ENCODE assay signal across 1 cellular context in genomic region chr2:240568678-240569522, GRCh38.
A peak's percentile ranks its signal among the peaks of the same experiment; 100 is the strongest.
TF ChIP-seq lines count a peak whose summit lies in the region.

No MANE protein-coding gene starts in this region.

TF ChIP-seq in HepG2, 621 proteins besides CTCF, POLR2A, EP300 and RAD21 (continued from another document and continues in another):
- TF ChIP-seq KIAA2018 (CRISPR knock-in tag; IDR thresholded peaks at IDR 0.05; ENCODE audit: borderline replicate concordance) = no peak
- TF ChIP-seq ZNF878 (CRISPR knock-in tag; IDR thresholded peaks at IDR 0.05) = no peak
- TF ChIP-seq, protein P1, sequence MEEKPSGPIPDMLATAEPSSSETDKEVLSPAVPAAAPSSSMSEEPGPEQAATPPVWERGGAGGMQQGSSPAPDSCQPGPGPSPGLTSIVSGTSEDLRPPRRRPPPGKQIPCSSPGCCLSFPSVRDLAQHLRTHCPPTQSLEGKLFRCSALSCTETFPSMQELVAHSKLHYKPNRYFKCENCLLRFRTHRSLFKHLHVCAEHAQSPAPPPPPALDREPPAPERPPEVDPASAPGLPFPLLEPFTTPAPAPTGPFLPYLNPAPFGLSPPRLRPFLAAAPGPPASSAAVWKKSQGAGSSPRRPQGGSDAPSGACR (CRISPR knock-in tag; IDR thresholded peaks at IDR 0.05) = no peak
- no peak for TF ChIP-seq ZBTB42 (CRISPR knock-in tag; IDR thresholded peaks at IDR 0.05)
- TF ChIP-seq HOXD1 (CRISPR knock-in tag; IDR thresholded peaks at IDR 0.05) = 0 out of 2 replicates have a peak, but pooled peaks have one; percentile 21
- TF ChIP-seq ZNF333 (CRISPR knock-in tag; IDR thresholded peaks at IDR 0.05; ENCODE audit: borderline replicate concordance) = 0 out of 2 replicates have a peak, but pooled peaks have one; percentile 41
- TF ChIP-seq NAIF1 (CRISPR knock-in tag; IDR thresholded peaks at IDR 0.05; ENCODE audit: borderline replicate concordance) = no peak
- TF ChIP-seq STAT5B (CRISPR knock-in tag; IDR thresholded peaks at IDR 0.05) = no peak
- TF ChIP-seq HNRNPK (IDR thresholded peaks at IDR 0.05; ENCODE audit: low read depth, low read length, poor library complexity, severe bottlenecking) = peak; percentile 47
- TF ChIP-seq, protein P2, sequence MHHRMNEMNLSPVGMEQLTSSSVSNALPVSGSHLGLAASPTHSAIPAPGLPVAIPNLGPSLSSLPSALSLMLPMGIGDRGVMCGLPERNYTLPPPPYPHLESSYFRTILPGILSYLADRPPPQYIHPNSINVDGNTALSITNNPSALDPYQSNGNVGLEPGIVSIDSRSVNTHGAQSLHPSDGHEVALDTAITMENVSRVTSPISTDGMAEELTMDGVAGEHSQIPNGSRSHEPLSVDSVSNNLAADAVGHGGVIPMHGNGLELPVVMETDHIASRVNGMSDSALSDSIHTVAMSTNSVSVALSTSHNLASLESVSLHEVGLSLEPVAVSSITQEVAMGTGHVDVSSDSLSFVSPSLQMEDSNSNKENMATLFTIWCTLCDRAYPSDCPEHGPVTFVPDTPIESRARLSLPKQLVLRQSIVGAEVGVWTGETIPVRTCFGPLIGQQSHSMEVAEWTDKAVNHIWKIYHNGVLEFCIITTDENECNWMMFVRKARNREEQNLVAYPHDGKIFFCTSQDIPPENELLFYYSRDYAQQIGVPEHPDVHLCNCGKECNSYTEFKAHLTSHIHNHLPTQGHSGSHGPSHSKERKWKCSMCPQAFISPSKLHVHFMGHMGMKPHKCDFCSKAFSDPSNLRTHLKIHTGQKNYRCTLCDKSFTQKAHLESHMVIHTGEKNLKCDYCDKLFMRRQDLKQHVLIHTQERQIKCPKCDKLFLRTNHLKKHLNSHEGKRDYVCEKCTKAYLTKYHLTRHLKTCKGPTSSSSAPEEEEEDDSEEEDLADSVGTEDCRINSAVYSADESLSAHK (CRISPR knock-in tag; IDR thresholded peaks at IDR 0.05; ENCODE audit: borderline replicate concordance) = no peak
- TF ChIP-seq MAFF (IDR thresholded peaks at IDR 0.05; ENCODE audit: low read depth, low read length) = no peak
- no peak for TF ChIP-seq ZNF703 (CRISPR knock-in tag; IDR thresholded peaks at IDR 0.05; ENCODE audit: borderline replicate concordance)
- 0 out of 2 replicates have a peak, but pooled peaks have one; percentile 66 for TF ChIP-seq ZC3H13 (CRISPR knock-in tag; IDR thresholded peaks at IDR 0.05)
- TF ChIP-seq CENPBD1 (CRISPR knock-in tag; IDR thresholded peaks at IDR 0.05; ENCODE audit: borderline replicate concordance, low read depth) = no peak
- TF ChIP-seq ZBTB25 (CRISPR knock-in tag; IDR thresholded peaks at IDR 0.05) = peak; percentile 43; the same call in 1 of the 2 replicates
- no peak for TF ChIP-seq SUZ12 (IDR thresholded peaks at IDR 0.05; ENCODE audit: low read depth, low read length)
- no peak for TF ChIP-seq KDM3A (CRISPR knock-in tag; IDR thresholded peaks at IDR 0.05; ENCODE audit: low read depth)
- 0 out of 2 replicates have a peak, but pooled peaks have one; percentile 44 for TF ChIP-seq FUBP1 (CRISPR knock-in tag; IDR thresholded peaks at IDR 0.05; ENCODE audit: borderline replicate concordance)
- no peak for TF ChIP-seq RCOR2 (CRISPR knock-in tag; IDR thresholded peaks at IDR 0.05)
- TF ChIP-seq NCOR1 (IDR thresholded peaks at IDR 0.05; ENCODE audit: borderline replicate concordance, low read length) = no peak
- no peak for TF ChIP-seq ATAD3A (CRISPR knock-in tag; IDR thresholded peaks at IDR 0.05)
- TF ChIP-seq ZBTB14 (CRISPR knock-in tag; IDR thresholded peaks at IDR 0.05) = peak; percentile 82
- 0 out of 2 replicates have a peak, but pooled peaks have one; percentile 14 for TF ChIP-seq ZNF160 (CRISPR knock-in tag; IDR thresholded peaks at IDR 0.05)
- TF ChIP-seq MED1 (CRISPR knock-in tag; IDR thresholded peaks at IDR 0.05) = peak; percentile 66; the same call in 1 of the 2 replicates
- no peak for TF ChIP-seq DR1 (CRISPR knock-in tag; IDR thresholded peaks at IDR 0.05)
- no peak for TF ChIP-seq RBM22 (optimal IDR thresholded peaks at IDR 0.05; ENCODE audit: low read length)
- no peak for TF ChIP-seq ZSCAN31 (CRISPR knock-in tag; IDR thresholded peaks at IDR 0.05; ENCODE audit: low read depth)
- TF ChIP-seq TGIF2 (CRISPR knock-in tag; IDR thresholded peaks at IDR 0.05) = peak; percentile 67
- no peak for TF ChIP-seq KDM5A (IDR thresholded peaks at IDR 0.05; ENCODE audit: borderline replicate concordance, low read length)
- no peak for TF ChIP-seq ZNF530 (CRISPR knock-in tag; IDR thresholded peaks at IDR 0.05; ENCODE audit: low read depth)
- no peak for TF ChIP-seq TBL1XR1 (IDR thresholded peaks at IDR 0.05; ENCODE audit: borderline replicate concordance, low read length, partially characterized antibody)
- TF ChIP-seq ZNF652 (CRISPR knock-in tag; IDR thresholded peaks at IDR 0.05; ENCODE audit: borderline replicate concordance, low read depth) = no peak
- TF ChIP-seq ZNF263 (CRISPR knock-in tag; IDR thresholded peaks at IDR 0.05) = peak; percentile 43; the same call in 1 of the 2 replicates
- TF ChIP-seq, protein P3, sequence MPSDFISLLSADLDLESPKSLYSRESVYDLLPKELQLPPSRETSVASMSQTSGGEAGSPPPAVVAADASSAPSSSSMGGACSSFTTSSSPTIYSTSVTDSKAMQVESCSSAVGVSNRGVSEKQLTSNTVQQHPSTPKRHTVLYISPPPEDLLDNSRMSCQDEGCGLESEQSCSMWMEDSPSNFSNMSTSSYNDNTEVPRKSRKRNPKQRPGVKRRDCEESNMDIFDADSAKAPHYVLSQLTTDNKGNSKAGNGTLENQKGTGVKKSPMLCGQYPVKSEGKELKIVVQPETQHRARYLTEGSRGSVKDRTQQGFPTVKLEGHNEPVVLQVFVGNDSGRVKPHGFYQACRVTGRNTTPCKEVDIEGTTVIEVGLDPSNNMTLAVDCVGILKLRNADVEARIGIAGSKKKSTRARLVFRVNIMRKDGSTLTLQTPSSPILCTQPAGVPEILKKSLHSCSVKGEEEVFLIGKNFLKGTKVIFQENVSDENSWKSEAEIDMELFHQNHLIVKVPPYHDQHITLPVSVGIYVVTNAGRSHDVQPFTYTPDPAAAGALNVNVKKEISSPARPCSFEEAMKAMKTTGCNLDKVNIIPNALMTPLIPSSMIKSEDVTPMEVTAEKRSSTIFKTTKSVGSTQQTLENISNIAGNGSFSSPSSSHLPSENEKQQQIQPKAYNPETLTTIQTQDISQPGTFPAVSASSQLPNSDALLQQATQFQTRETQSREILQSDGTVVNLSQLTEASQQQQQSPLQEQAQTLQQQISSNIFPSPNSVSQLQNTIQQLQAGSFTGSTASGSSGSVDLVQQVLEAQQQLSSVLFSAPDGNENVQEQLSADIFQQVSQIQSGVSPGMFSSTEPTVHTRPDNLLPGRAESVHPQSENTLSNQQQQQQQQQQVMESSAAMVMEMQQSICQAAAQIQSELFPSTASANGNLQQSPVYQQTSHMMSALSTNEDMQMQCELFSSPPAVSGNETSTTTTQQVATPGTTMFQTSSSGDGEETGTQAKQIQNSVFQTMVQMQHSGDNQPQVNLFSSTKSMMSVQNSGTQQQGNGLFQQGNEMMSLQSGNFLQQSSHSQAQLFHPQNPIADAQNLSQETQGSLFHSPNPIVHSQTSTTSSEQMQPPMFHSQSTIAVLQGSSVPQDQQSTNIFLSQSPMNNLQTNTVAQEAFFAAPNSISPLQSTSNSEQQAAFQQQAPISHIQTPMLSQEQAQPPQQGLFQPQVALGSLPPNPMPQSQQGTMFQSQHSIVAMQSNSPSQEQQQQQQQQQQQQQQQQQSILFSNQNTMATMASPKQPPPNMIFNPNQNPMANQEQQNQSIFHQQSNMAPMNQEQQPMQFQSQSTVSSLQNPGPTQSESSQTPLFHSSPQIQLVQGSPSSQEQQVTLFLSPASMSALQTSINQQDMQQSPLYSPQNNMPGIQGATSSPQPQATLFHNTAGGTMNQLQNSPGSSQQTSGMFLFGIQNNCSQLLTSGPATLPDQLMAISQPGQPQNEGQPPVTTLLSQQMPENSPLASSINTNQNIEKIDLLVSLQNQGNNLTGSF (CRISPR knock-in tag; IDR thresholded peaks at IDR 0.05) = no peak
- TF ChIP-seq KLF6 (CRISPR knock-in tag; IDR thresholded peaks at IDR 0.05) = 0 out of 2 replicates have a peak, but pooled peaks have one; percentile 53
- no peak for TF ChIP-seq FOSL1 (CRISPR knock-in tag; IDR thresholded peaks at IDR 0.05; ENCODE audit: borderline replicate concordance)
- no peak for TF ChIP-seq SMC3 (IDR thresholded peaks at IDR 0.05; ENCODE audit: low read length)
